Comparison of ENCODE assay signal across 8 cellular contexts in the genomic region with DNA sequence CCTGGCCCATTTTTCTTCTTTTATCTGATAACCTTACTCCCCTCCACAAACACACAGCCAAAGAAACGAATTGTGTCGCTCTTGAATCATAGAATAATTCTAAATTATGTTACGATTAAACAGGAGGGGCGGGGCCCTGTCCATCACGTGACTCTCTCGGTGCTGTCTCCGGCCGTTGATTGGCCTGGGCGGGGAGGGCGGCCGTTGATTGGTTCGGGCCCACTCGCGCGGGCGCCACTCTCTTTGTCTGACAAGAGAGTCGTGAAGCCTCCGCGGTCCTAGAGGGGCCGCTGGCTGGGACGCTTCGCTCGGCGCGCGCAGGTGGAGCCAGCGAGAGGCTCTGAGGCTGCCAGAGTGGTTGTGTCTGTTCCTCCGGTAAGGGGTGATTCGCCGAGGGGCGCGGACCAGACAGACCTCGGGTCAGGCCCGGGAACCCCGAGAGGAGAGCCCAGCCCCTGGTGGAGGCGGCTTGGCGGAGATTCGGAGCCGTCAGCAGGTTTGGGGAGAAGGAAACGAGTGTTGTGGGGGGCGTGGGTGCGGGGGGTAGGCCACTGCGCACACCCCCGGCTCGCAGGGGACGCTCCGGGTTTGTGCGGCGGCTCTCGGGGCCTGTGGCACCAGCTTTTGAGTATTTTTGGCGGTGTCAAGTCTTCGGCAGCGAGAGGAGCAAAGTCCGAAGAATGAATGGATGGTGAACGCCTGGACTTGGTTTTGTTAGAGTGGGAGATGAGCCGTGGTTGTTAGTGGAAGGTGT. TPM values are rescaled to one million over a fixed set of nuclear protein-coding genes. Genes with fewer than 3 reads are reported as not detected.
DNase-seq lines count a peak whose midpoint lies in the region; ATAC-seq and TF ChIP-seq lines count a peak whose summit lies in the region.

A gene (plus strand): TSS at position 330 of the 754 bp plus-strand sequence. CDS start 3,567 bp downstream, outside the sequence.

- peak within 1 kb of the TSS; percentile 70 for H3K27ac ChIP-seq in KMS-11
- H3K27ac ChIP-seq in Peyer's patch: peak within 1 kb of the TSS; percentile 83 to 93 (median 86)
- H3K27ac ChIP-seq in muscle layer of colon (ENCODE audit: low read depth, low read length): peak within 1 kb of the TSS; percentile 76

- H2AFZ ChIP-seq in KMS-11 (ENCODE audit: low read depth): peak within 1 kb of the TSS; percentile 83

- H3K27me3 ChIP-seq in KMS-11 (ENCODE audit: insufficient read depth, low read depth): no peaks in the 10 kb centered on the region
- no peaks in the 10 kb centered on the region for H3K27me3 ChIP-seq in Peyer's patch
- H3K27me3 ChIP-seq in muscle layer of colon (ENCODE audit: control insufficient read depth in 1 of 2, insufficient read depth in 2 of 2, low read length in 2 of 2): no peaks in the 10 kb centered on the region

- peaks cover 11% of the 10 kb centered on the region for H3K4me1 ChIP-seq in KMS-11 (ENCODE audit: low read depth, poor library complexity, severe bottlenecking)
- H3K4me1 ChIP-seq in Peyer's patch: peaks cover 0 to 9% (median 3%) of the 10 kb centered on the region in 4 donors
- H3K4me1 ChIP-seq in muscle layer of colon (ENCODE audit: insufficient read depth, low read length): peaks cover 10% of the 10 kb centered on the region

- no peaks in the 10 kb centered on the region for H4K20me1 ChIP-seq in KMS-11 (ENCODE audit: insufficient read depth)

- H3K4me3 ChIP-seq in KMS-11 (IDR thresholded peaks at IDR 0.05; ENCODE audit: insufficient read depth, low read depth, low read length): no peak within 1 kb of the TSS
- peak within 1 kb of the TSS; percentile 68 to 96 (median 81) for H3K4me3 ChIP-seq in Peyer's patch
- H3K4me3 ChIP-seq in muscle layer of colon (ENCODE audit: low read depth in 1 of 2, low read length in 2 of 2): peak within 1 kb of the TSS; percentile 70 to 92

- TF ChIP-seq POLR2A in Peyer's patch (IDR thresholded peaks at IDR 0.05): peak; percentile 60 to 66

- peak within 1 kb of the TSS; percentile 58 for H3K4me2 ChIP-seq in KMS-11

- DNase-seq in DMS53 treated with DMSO at 0.1 percent for 48 hours (lab: John Stamatoyannopoulos, UW; ENCODE audit: unreplicated experiment): peak; percentile 98
- DNase-seq in Peyer's patch: peak; percentile 99
- DNase-seq in activated T-cell treated with anti-CD3 and anti-CD28 coated beads, Interleukin-2, amount 50 U/mL, for 48 hours: peak; percentile 98 to 99
- peak; percentile 94 for DNase-seq in stimulated activated CD8-positive, alpha-beta memory T cell treated with anti-CD3 and anti-CD28 coated beads, Interleukin-7, amount 100 ng/mL, for 24 hours (ENCODE audit: low read depth)

- TF ChIP-seq CTCF in KMS-11 (conservative IDR thresholded peaks at IDR 0.05; ENCODE audit: low read depth, low read length) (0 out of 2 replicates have a peak, but pooled peaks have one; percentile 14), Peyer's patch (IDR thresholded peaks at IDR 0.05) (no peak)

- H3K9ac ChIP-seq in KMS-11: peak within 1 kb of the TSS; percentile 63; the same call in 1 of the 2 replicates
- H3K9ac ChIP-seq in muscle layer of colon (ENCODE audit: low read length): peak within 1 kb of the TSS; percentile 68

- ATAC-seq in GM21737 (IDR thresholded peaks at IDR 0.05; ENCODE audit: unreplicated experiment): peak; percentile 96
- ATAC-seq in esophagus mucosa: peak; percentile 98

- H3K79me2 ChIP-seq in KMS-11 (ENCODE audit: insufficient read depth, low read depth): peaks cover 42% of the 10 kb centered on the region; the same call in 1 of the 2 replicates

- no peaks in the 10 kb centered on the region for H3K9me3 ChIP-seq in Peyer's patch
- H3K9me3 ChIP-seq in muscle layer of colon (ENCODE audit: low read length): no peaks in the 10 kb centered on the region

- H3K36me3 ChIP-seq in KMS-11 (ENCODE audit: insufficient read depth): no peaks in the 10 kb centered on the region; the same call in 1 of the 2 replicates
- peaks cover 0 to 5% (median 0%) of the 10 kb centered on the region in 3 donors for H3K36me3 ChIP-seq in Peyer's patch
- H3K36me3 ChIP-seq in muscle layer of colon (ENCODE audit: insufficient read depth, low read length): peaks cover 6% of the 10 kb centered on the region

RNA-seq across cellular contexts. Expression of the gene that starts here (rescaled TPM):
- total RNA-seq in Peyer's patch (10 to 100 TPM; 23.8 to 44.8 (median 36.8) TPM), esophagus mucosa (4.2 TPM)
